In the genomic region with DNA sequence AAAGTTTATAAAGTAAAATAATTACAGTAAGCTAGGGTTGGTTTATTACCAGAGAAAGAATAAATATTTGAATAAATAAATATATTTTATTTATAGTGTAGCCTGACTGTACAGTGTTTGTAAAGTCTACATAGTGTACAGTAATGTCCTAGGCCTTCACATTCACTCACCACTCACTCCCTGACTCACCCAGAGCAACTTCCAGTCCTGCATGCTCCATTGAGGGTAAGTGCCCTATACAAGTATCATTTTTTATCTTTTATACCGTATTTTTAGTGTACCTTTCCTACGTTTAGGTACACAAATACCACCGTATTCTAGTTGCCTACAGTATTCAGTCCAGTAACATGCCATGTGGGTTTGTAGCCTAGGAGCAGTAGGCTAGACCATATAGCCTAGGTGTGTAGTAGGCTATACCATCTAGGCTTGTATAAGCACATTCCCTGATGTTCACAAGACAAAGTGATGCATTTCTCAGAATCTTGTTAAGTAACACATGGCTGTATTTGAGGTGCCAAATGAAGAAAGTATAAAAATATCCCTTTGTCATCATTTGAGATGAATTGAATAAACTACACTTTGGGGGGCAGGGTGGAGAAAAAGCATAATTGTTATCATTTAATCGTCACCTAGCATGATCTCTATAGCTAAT, we compare ENCODE assay signal across 8 cellular contexts. TPM values are rescaled to one million over a fixed set of nuclear protein-coding genes. Genes with fewer than 3 reads are reported as not detected.
DNase-seq lines count a peak whose midpoint lies in the region; ATAC-seq and TF ChIP-seq lines count a peak whose summit lies in the region.

No MANE protein-coding gene starts in this region.

- no peak for ATAC-seq in heart left ventricle
- peak; percentile 33 for ATAC-seq in left lung
- ATAC-seq in upper lobe of right lung: no peak
- ATAC-seq in GM19324 (IDR thresholded peaks at IDR 0.05; ENCODE audit: low FRiP score, unreplicated experiment): no peak
- ATAC-seq in HG02678 (IDR thresholded peaks at IDR 0.05; ENCODE audit: unreplicated experiment): no peak
- ATAC-seq in body of pancreas: no peak

- WGBS in heart left ventricle, 4 donors: 49 to 61% (median 51%) methylated on average over 4 of the region's 4 CpGs
- 21 to 39% methylated on average over 4 of the region's 4 CpGs for WGBS in body of pancreas, 2 donors

- H3K36me3 ChIP-seq in heart left ventricle (no peaks in the 10 kb centered on the region), left lung (no peaks in the 10 kb centered on the region), upper lobe of right lung (no peaks in the 10 kb centered on the region), body of pancreas (replicated peaks in 1 of 2; ENCODE audit: insufficient read depth in 1 of 2, low read depth in 2 of 2) (no peaks in the 10 kb centered on the region)

- H3K27me3 ChIP-seq in heart left ventricle: no peaks in the 10 kb centered on the region
- H3K27me3 ChIP-seq in left lung: no peaks in the 10 kb centered on the region
- no peaks in the 10 kb centered on the region for H3K27me3 ChIP-seq in upper lobe of right lung
- H3K27me3 ChIP-seq in body of pancreas: no peaks in the 10 kb centered on the region

- H3K4me1 ChIP-seq in heart left ventricle (peaks cover 0 to 21% (median 3%) of the 10 kb centered on the region in 12 donors), left lung (peaks cover 0 to 4% of the 10 kb centered on the region in 2 donors), upper lobe of right lung (peaks cover 2% of the 10 kb centered on the region), body of pancreas (peaks cover 3% of the 10 kb centered on the region)

- TF ChIP-seq POLR2A in heart left ventricle (IDR thresholded peaks at IDR 0.05): no peak
- no peak for TF ChIP-seq POLR2A in body of pancreas (IDR thresholded peaks at IDR 0.05)

- no peak for DNase-seq in heart left ventricle
- DNase-seq in cardiac septum (ENCODE audit: low spot score): no peak
- peak; percentile 33 for DNase-seq in amniotic epithelial cell (ENCODE audit: low read depth)
- no peak for DNase-seq in left lung
- DNase-seq in upper lobe of right lung: no peak
- no peak for DNase-seq in body of pancreas

- H3K27ac ChIP-seq in heart left ventricle: peak overlapping the region in 2 of 12 donors; percentile 46 to 69
- H3K27ac ChIP-seq in left lung: no peak overlapping the region
- H3K27ac ChIP-seq in upper lobe of right lung: no peak overlapping the region
- no peak overlapping the region for H3K27ac ChIP-seq in body of pancreas

- no peak for TF ChIP-seq CTCF in heart left ventricle (IDR thresholded peaks at IDR 0.05)
- TF ChIP-seq CTCF in left lung (IDR thresholded peaks at IDR 0.05): no peak
- TF ChIP-seq CTCF in upper lobe of right lung (IDR thresholded peaks at IDR 0.05): no peak
- TF ChIP-seq CTCF in body of pancreas (IDR thresholded peaks at IDR 0.05): no peak

- H3K9me3 ChIP-seq in heart left ventricle (no peaks in the 10 kb centered on the region), left lung (no peaks in the 10 kb centered on the region), upper lobe of right lung (no peaks in the 10 kb centered on the region), body of pancreas (no peaks in the 10 kb centered on the region)

- intact Hi-C loops in heart left ventricle (cut with DNase I): loop anchor here in 8 of 10 donors (1.0 to 10.0 kb wide), 7 partner anchors 84 to 740 kb away; no protein-coding TSS in a partner anchor
- intact Hi-C loops in cardiac septum (cut with DNase I): loop anchor here (1.0 kb wide), 1 partner anchor 84 kb away; no protein-coding TSS in a partner anchor
- intact Hi-C loops in left lung (cut with DNase I): loop anchor here in 1 of 2 donors (5.0 to 10.0 kb wide), 2 partner anchors 83 to 310 kb away; no protein-coding TSS in a partner anchor
- intact Hi-C loops in upper lobe of right lung (cut with DNase I): loop anchor here (5.0 to 10.0 kb wide), 2 partner anchors 70 to 313 kb away; no protein-coding TSS in a partner anchor
- intact Hi-C loops in body of pancreas (cut with DNase I): loop anchor here (5.0 kb wide), 1 partner anchor 313 kb away; no protein-coding TSS in a partner anchor

- H3K4me3 ChIP-seq in heart left ventricle (peak overlapping the region in 11 of 12 donors; percentile 30 to 63 (median 53)), left lung (peak overlapping the region in 1 of 2 donors; percentile 38), upper lobe of right lung (peak overlapping the region; percentile 53), body of pancreas (peak overlapping the region in 1 of 2 donors; percentile 25)

RNA-seq across cellular contexts. Expression of a gene that starts 14.7 kb away (rescaled TPM):
- total RNA-seq in heart left ventricle (10 to 100 TPM in 6 of 9 donors, 1 to 10 TPM in 3; 5.6 to 14.7 (median 10.6) TPM), cardiac septum (11.2 TPM), left lung (10 to 100 TPM; 18.2 to 19.1 TPM), upper lobe of right lung (18.4 TPM), body of pancreas (1 to 10 TPM; 4.4 to 9.9 TPM)
- 1 to 10 TPM; 2.9 to 4.6 TPM for polyA plus RNA-seq in heart left ventricle
